Comparison of ENCODE assay signal across 8 cellular contexts in the genomic region with DNA sequence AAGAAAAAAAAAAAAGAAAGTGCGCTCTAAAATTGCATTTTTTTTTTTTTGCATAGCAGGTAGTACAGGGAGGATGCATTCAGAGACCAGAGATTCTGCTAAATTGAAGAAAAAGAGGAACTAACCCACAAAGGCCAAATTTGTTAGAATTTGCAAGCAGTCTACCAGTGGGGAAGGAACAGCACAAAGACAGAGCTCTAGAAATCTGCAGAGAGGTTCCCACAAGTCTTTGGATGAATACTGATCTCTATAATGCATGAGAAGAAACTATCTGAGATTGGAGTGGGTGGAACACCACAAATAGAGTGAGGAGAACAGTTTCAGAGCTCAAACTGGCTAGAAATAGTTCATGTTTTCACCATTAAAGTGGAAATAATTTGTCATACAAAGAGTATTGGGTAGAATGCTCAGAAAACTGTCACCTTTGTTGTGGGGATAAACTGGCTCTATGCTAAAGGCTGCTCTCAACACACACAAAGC.
DNase-seq lines count a peak whose midpoint lies in the region; ATAC-seq and TF ChIP-seq lines count a peak whose summit lies in the region.

No MANE protein-coding gene starts in this region.

- DNase-seq in activated naive CD4-positive, alpha-beta T cell treated with anti-CD3 and anti-CD28 coated beads, Interleukin-2, amount 50 U/mL, for 72 hours (ENCODE audit: low spot score in 2 of 2) = peak in 1 of 2 donors; percentile 17
- DNase-seq in HEK293T (ENCODE audit: extremely low spot score) = no peak
- DNase-seq in NCI-H1694 (lab: John Stamatoyannopoulos, UW) = no peak
- no peak for DNase-seq in NCI-H2171 (lab: John Stamatoyannopoulos, UW)
- no peak for DNase-seq in NCI-H2227 (lab: John Stamatoyannopoulos, UW; ENCODE audit: unreplicated experiment)

- peaks cover 0 to 7% of the 10 kb centered on the region in 2 donors for H3K36me3 Mint-ChIP-seq in activated naive CD4-positive, alpha-beta T cell treated with anti-CD3 and anti-CD28 coated beads, Interleukin-2, amount 50 U/mL, for 72 hours

- peak overlapping the region; percentile 54 to 92 for H3K27ac Mint-ChIP-seq in activated naive CD4-positive, alpha-beta T cell treated with anti-CD3 and anti-CD28 coated beads, Interleukin-2, amount 50 U/mL, for 72 hours

- POLR2A ChIA-PET in HEK293T (lab: Yijun Ruan, JAX) = no interaction called here

- ATAC-seq in GM18519 (IDR thresholded peaks at IDR 0.05; ENCODE audit: low FRiP score, unreplicated experiment) = peak; percentile 94
- peak; percentile 84 for ATAC-seq in GM21423 (IDR thresholded peaks at IDR 0.05; ENCODE audit: unreplicated experiment)
- ATAC-seq in HG03342 (IDR thresholded peaks at IDR 0.05; ENCODE audit: unreplicated experiment) = peak; percentile 88
- ATAC-seq in activated naive CD4-positive, alpha-beta T cell treated with anti-CD3 and anti-CD28 coated beads, Interleukin-2, amount 50 U/mL, for 72 hours = peak; percentile 93 to 98

- CTCF ChIA-PET in HEK293T (lab: Yijun Ruan, JAX) = no interaction called here

- H3K9me3 Mint-ChIP-seq in activated naive CD4-positive, alpha-beta T cell treated with anti-CD3 and anti-CD28 coated beads, Interleukin-2, amount 50 U/mL, for 72 hours = no peaks in the 10 kb centered on the region

TF ChIP-seq in HEK293T, 16 proteins besides CTCF, POLR2A, EP300 and RAD21:
- no peak for TF ChIP-seq TARDBP (IDR thresholded peaks at IDR 0.05)
- TF ChIP-seq, protein P1, sequence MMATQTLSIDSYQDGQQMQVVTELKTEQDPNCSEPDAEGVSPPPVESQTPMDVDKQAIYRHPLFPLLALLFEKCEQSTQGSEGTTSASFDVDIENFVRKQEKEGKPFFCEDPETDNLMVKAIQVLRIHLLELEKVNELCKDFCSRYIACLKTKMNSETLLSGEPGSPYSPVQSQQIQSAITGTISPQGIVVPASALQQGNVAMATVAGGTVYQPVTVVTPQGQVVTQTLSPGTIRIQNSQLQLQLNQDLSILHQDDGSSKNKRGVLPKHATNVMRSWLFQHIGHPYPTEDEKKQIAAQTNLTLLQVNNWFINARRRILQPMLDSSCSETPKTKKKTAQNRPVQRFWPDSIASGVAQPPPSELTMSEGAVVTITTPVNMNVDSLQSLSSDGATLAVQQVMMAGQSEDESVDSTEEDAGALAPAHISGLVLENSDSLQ (IDR thresholded peaks at IDR 0.05) = no peak
- TF ChIP-seq BHLHE40 (IDR thresholded peaks at IDR 0.05; ENCODE audit: borderline replicate concordance) = no peak
- no peak for TF ChIP-seq FOXA1 (IDR thresholded peaks at IDR 0.05)
- TF ChIP-seq ARNT (IDR thresholded peaks at IDR 0.05) = no peak
- TF ChIP-seq LEF1 (IDR thresholded peaks at IDR 0.05; ENCODE audit: borderline replicate concordance) = no peak
- no peak for TF ChIP-seq SUZ12 (IDR thresholded peaks at IDR 0.05)
- no peak for TF ChIP-seq ELF4 (IDR thresholded peaks at IDR 0.05)
- TF ChIP-seq SP1 (IDR thresholded peaks at IDR 0.05) = no peak
- no peak for TF ChIP-seq ZNF384 (IDR thresholded peaks at IDR 0.05)
- no peak for TF ChIP-seq FOXK2 (IDR thresholded peaks at IDR 0.05)
- TF ChIP-seq FOXM1 (IDR thresholded peaks at IDR 0.05; ENCODE audit: borderline replicate concordance) = no peak
- no peak for TF ChIP-seq CTBP1 (IDR thresholded peaks at IDR 0.05; ENCODE audit: borderline replicate concordance)
- TF ChIP-seq L3MBTL2 (conservative IDR thresholded peaks at IDR 0.05) = no peak
- TF ChIP-seq NFRKB (IDR thresholded peaks at IDR 0.05) = no peak
- no peak for TF ChIP-seq HDGF (IDR thresholded peaks at IDR 0.05; ENCODE audit: borderline replicate concordance)
